ENCODE assay signal across 7 cellular contexts in genomic region chr7:20440472-20441105, GRCh38.
A peak's percentile ranks its signal among the peaks of the same experiment; 100 is the strongest.
DNase-seq lines count a peak whose midpoint lies in the region; ATAC-seq and TF ChIP-seq lines count a peak whose summit lies in the region.

No MANE protein-coding gene starts in this region.

- H3K27me3 Mint-ChIP-seq in neural crest cell (ENCODE audit: low read depth), result no peaks in the 10 kb centered on the region

- no peak overlapping the region for H3K27ac Mint-ChIP-seq in neural crest cell (ENCODE audit: unreplicated experiment)

- peaks cover 17% of the 10 kb centered on the region for H3K9me3 Mint-ChIP-seq in neural crest cell

- peaks cover 4% of the 10 kb centered on the region for H3K36me3 Mint-ChIP-seq in neural crest cell (ENCODE audit: low read depth)

- H3K4me1 Mint-ChIP-seq in neural crest cell, result peaks cover 4% of the 10 kb centered on the region

- DNase-seq in GM10266 (ENCODE audit: extremely low spot score) (no peak), choroid plexus epithelial cell (ENCODE audit: low read depth) (peak; percentile 75), neural crest cell (ENCODE audit: low read depth, low spot score) (peak; percentile 25), hippocampal formation (lab: John Stamatoyannopoulos, UW) (no peak), retina (no peak)

- no peak overlapping the region for H3K4me3 Mint-ChIP-seq in neural crest cell

- H3K4me3 ChIP-seq in choroid plexus epithelial cell (ENCODE audit: low read depth, low read length), result no peak overlapping the region

- ATAC-seq in HG03108 (IDR thresholded peaks at IDR 0.05; ENCODE audit: unreplicated experiment), result no peak

- TF ChIP-seq CTCF in GM10266 (IDR thresholded peaks at IDR 0.05; ENCODE audit: control insufficient read depth, insufficient read depth, low read depth, missing control alignments) (peak; percentile 47), LNCAP (IDR thresholded peaks at IDR 0.05) (peak; percentile 64), choroid plexus epithelial cell (conservative IDR thresholded peaks at IDR 0.05; ENCODE audit: low read depth, low read length) (peak; percentile 76), neural crest cell (conservative IDR thresholded peaks at IDR 0.05) (peak; percentile 60)

Comparison
In these comparisons a context has a peak if more than half of its experiments do, and no peak if none do; other contexts are left out.
1. DNase-seq: peak in choroid plexus epithelial cell (single experiment) and neural crest cell (single experiment); none in GM10266 (single experiment), hippocampal formation (0 of 2) and retina (single experiment).
2. Peak in every context shown above with its lines, with median percentiles within 50 percentile points of each other: CTCF ChIP-seq.